ENCODE assay signal across 27 cellular contexts in the genomic region with DNA sequence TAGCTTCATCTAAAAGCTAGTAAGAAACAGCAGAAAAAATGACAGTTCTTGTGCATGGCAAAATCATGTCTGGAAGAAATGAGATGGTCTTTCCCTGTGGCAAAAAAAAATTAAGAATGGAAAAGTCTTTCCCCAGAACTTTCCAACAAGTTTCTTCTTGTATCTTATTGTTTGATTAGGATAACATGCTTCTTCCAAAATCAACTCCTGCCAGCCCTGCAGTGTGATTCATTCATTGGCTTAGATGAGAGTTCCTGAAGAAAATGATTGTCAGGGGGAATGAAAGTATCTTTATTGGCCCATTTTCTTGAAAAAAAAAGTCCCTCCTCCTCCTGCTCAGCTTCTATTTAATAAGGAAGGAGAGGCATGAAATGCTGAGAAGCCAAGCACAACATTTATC.
"Had no signal": no experiment of that assay in that cellular context is flagged by ENCODE, and none has a peak within 500 bp of the region (broad histone marks: within the 10 kb centered on the region; RNA-seq: fewer than 3 reads in every experiment).

No MANE protein-coding gene starts in this region.

- H3K27ac Mint-ChIP-seq: mesothelial cell of epicardium; naive B cell; naive thymus-derived CD8-positive, alpha-beta T cell had no signal

- H3K4me3 ChIP-seq: coronary artery, dorsolateral prefrontal cortex, esophagus squamous epithelium, gastroesophageal sphincter, heart left ventricle, hepatocyte, left lung, lower lobe of right lung, mucosa of descending colon had no signal

- H3K4me3 Mint-ChIP-seq: immature natural killer cell; mesothelial cell of epicardium; naive B cell; naive thymus-derived CD8-positive, alpha-beta T cell had no signal

- H3K27ac ChIP-seq: coronary artery, dorsolateral prefrontal cortex, epithelial cell of prostate, esophagus squamous epithelium, gastroesophageal sphincter, heart left ventricle, hepatocyte, left lung, lower lobe of right lung had no signal

- H3K4me2 ChIP-seq: hepatocyte had no signal

- H3K36me3 Mint-ChIP-seq: immature natural killer cell; naive B cell; naive thymus-derived CD8-positive, alpha-beta T cell had no signal

- H2AFZ ChIP-seq: hepatocyte had no signal

- H3K9me3 ChIP-seq: esophagus squamous epithelium, gastroesophageal sphincter, heart left ventricle, left lung, lower lobe of right lung, mucosa of descending colon had no signal

- H3K4me1 Mint-ChIP-seq: immature natural killer cell; mesothelial cell of epicardium; naive B cell; naive thymus-derived CD8-positive, alpha-beta T cell had no signal

- ATAC-seq: esophagus mucosa; gastroesophageal sphincter; heart left ventricle; left lung; left ventricle myocardium superior; lower lobe of right lung; mucosa of descending colon; naive thymus-derived CD8-positive, alpha-beta T cell had no signal

- DNase-seq: dermis blood vessel endothelial cell; dorsolateral prefrontal cortex; effector CD4-positive, alpha-beta T cell; effector memory CD4-positive, alpha-beta T cell; erythroblast; esophagus squamous epithelium; foreskin fibroblast; heart left ventricle; hypothalamus; immature natural killer cell; islet precursor cell; kidney; kidney glomerular epithelial cell; left cardiac atrium; left lung; left ventricle myocardium superior; lower lobe of right lung; mesenchymal stem cell; mucosa of descending colon; naive B cell; naive thymus-derived CD8-positive, alpha-beta T cell had no signal

- H3K36me3 ChIP-seq: esophagus squamous epithelium, gastroesophageal sphincter, heart left ventricle, left lung, lower lobe of right lung had no signal

- H3K27me3 ChIP-seq: dorsolateral prefrontal cortex, esophagus squamous epithelium, gastroesophageal sphincter, heart left ventricle, hepatocyte, left lung had no signal

- H3K27me3 Mint-ChIP-seq: naive B cell had no signal

- H3K4me1 ChIP-seq: esophagus squamous epithelium, gastroesophageal sphincter, heart left ventricle, left lung, lower lobe of right lung had no signal
